12 cellular contexts compared by ENCODE assay signal in genomic region chr1:7611421-7612010, GRCh38.
"Had no signal": no experiment of that assay in that cellular context is flagged by ENCODE, and none has a peak within 500 bp of the region (broad histone marks: within the 10 kb centered on the region; RNA-seq: fewer than 3 reads in every experiment).

No MANE protein-coding gene starts in this region.

- ATAC-seq: effector memory CD8-positive, alpha-beta T cell; gastrocnemius medialis; left lung had no signal

- H3K4me1 ChIP-seq: left lung had no signal

- DNase-seq: effector memory CD8-positive, alpha-beta T cell; gastrocnemius medialis; islet precursor cell; left lung; mesendoderm; naive B cell; small intestine; stimulated activated CD4-positive, alpha-beta T cell treated with anti-CD3 and anti-CD28 coated beads, Interleukin-2, amount 100 ng/mL, for 48 hours; stimulated activated naive CD4-positive, alpha-beta T cell treated with Interleukin-2 at 50 U/mL for 16 hours had no signal

- H3K9me3 ChIP-seq: esophagus muscularis mucosa, gastrocnemius medialis, left lung, neutrophil had no signal

- H3K27me3 ChIP-seq: gastrocnemius medialis, neutrophil had no signal

- H3K27ac ChIP-seq: epithelial cell of prostate, esophagus muscularis mucosa, gastrocnemius medialis, left lung, neutrophil had no signal

- H3K36me3 ChIP-seq: esophagus muscularis mucosa, gastrocnemius medialis, left lung, neutrophil had no signal

- H3K4me3 ChIP-seq: esophagus muscularis mucosa, gastrocnemius medialis, left lung had no signal
